In the genomic region with DNA sequence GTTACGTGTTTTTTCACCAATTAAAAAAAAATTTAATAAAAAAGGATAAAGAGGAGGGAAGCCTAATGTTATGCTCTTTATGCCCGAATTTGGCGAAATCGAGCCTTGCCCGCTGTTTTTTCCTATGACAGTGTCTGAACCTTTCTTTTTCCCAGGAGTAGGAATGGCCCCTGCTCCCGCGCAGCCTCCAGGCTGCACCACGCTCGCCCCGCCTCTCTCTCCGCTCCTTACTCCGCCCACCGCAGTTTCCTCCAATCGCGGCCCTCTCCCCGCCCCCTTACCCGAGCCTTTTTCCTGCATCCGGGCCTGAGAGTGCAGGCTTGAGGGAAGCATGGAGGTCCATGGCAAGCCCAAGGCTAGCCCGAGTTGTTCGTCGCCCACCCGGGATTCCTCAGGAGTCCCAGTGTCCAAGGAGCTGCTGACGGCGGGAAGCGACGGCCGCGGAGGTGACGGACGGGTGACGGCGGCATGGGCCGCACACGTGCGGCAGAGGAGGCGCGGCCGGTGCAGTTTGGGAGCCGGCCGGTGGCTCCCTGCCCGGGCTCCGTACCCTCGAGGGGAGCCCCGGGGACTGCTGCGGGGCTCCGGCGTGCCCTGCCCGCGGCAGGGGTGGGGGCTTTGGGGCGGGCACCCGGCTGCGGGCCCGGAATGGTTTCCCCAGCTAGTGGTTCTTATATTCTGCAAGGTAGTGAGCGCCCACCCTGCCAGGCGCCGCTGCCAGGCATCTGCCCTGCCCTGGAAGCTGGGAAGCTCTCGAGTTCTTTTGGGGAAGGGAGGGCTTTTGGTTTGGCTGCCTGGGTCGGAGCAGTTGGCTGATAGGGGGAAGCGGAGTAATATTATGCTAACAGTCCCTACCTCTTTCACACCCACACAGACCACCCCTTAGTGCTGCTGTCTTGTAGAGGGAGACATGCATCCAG, we compare ENCODE assay signal across 1 cellular context.
TF ChIP-seq lines count a peak whose summit lies in the region.

A gene with protein sequence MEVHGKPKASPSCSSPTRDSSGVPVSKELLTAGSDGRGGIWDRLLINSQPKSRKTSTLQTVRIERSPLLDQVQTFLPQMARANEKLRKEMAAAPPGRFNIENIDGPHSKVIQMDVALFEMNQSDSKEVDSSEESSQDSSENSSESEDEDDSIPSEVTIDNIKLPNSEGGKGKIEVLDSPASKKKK (plus strand): TSS at position 295 of the 920 bp plus-strand sequence. CDS start 37 bp downstream, at position 332.

TF ChIP-seq in K562, 482 proteins besides CTCF, POLR2A, EP300 and RAD21 (continued from another document):
- no peak for TF ChIP-seq MTA1 (IDR thresholded peaks at IDR 0.05; ENCODE audit: borderline replicate concordance)
- 0 out of 2 replicates have a peak, but pooled peaks have one; percentile 26 for TF ChIP-seq FOXP1 (CRISPR knock-in tag; IDR thresholded peaks at IDR 0.05)
- no peak for TF ChIP-seq STAT5A (IDR thresholded peaks at IDR 0.05; ENCODE audit: borderline replicate concordance, low read length)
- no peak for TF ChIP-seq ARID1B (IDR thresholded peaks at IDR 0.05)
- TF ChIP-seq MCM3 (IDR thresholded peaks at IDR 0.05), result no peak
- TF ChIP-seq STAG1 (CRISPR knock-in tag; IDR thresholded peaks at IDR 0.05; ENCODE audit: borderline replicate concordance), result no peak
- no peak for TF ChIP-seq ZKSCAN8 (CRISPR knock-in tag; IDR thresholded peaks at IDR 0.05)
- TF ChIP-seq ZNF436 (CRISPR knock-in tag; IDR thresholded peaks at IDR 0.05), result no peak
- TF ChIP-seq NR3C1 (CRISPR knock-in tag; IDR thresholded peaks at IDR 0.05), result no peak
- no peak for TF ChIP-seq ZNF584 (CRISPR knock-in tag; IDR thresholded peaks at IDR 0.05; ENCODE audit: low read depth)
- no peak for TF ChIP-seq ZNF589 (CRISPR knock-in tag; IDR thresholded peaks at IDR 0.05; ENCODE audit: low read depth)
- TF ChIP-seq HDAC1 (IDR thresholded peaks at IDR 0.05), result peak in 1 of 2 experiments; percentile 98; a peak in 2 of 4 replicates
- TF ChIP-seq, protein P1, sequence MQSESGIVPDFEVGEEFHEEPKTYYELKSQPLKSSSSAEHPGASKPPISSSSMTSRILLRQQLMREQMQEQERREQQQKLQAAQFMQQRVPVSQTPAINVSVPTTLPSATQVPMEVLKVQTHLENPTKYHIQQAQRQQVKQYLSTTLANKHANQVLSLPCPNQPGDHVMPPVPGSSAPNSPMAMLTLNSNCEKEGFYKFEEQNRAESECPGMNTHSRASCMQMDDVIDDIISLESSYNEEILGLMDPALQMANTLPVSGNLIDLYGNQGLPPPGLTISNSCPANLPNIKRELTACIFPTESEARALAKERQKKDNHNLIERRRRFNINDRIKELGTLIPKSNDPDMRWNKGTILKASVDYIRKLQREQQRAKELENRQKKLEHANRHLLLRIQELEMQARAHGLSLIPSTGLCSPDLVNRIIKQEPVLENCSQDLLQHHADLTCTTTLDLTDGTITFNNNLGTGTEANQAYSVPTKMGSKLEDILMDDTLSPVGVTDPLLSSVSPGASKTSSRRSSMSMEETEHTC (IDR thresholded peaks at IDR 0.05), result no peak
- TF ChIP-seq, protein P2, sequence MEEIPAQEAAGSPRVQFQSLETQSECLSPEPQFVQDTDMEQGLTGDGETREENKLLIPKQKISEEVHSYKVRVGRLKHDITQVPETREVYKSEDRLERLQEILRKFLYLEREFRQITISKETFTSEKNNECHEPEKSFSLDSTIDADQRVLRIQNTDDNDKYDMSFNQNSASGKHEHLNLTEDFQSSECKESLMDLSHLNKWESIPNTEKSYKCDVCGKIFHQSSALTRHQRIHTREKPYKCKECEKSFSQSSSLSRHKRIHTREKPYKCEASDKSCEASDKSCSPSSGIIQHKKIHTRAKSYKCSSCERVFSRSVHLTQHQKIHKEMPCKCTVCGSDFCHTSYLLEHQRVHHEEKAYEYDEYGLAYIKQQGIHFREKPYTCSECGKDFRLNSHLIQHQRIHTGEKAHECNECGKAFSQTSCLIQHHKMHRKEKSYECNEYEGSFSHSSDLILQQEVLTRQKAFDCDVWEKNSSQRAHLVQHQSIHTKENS (CRISPR knock-in tag; IDR thresholded peaks at IDR 0.05), result no peak
